Comparison of ENCODE assay signal across 37 cellular contexts in the genomic region with DNA sequence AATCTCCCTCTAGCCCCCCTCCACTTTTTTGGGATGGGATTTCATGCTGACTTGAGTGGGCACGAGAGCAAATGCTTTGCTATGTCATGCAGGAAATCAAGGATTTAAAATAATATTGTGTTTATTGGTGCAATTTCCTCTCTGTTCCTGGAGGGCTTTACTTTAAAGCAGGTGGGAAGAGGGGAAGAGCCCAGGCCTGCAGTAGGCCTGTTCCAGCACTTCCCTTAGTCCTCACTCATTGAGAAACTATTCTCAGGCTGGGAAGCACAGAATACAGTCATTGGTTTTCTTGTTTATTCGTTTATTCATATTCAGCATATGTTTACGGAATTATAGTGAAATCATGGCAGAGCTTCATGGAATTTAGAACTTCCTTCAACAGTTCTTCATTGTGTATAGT. TPM values are rescaled to one million over a fixed set of nuclear protein-coding genes. Genes with fewer than 3 reads are reported as not detected.
"Had no signal": no experiment of that assay in that cellular context is flagged by ENCODE, and none has a peak within 500 bp of the region (broad histone marks: within the 10 kb centered on the region; RNA-seq: fewer than 3 reads in every experiment).

No MANE protein-coding gene starts in this region.

- H3K36me3 ChIP-seq: adrenal gland, brain microvascular endothelial cell, breast epithelium, cardiac muscle cell had no signal

- H3K9me3 ChIP-seq: adrenal gland, body of pancreas, breast epithelium had no signal

- FAIRE-seq: astrocyte, TTC549 had no signal

- ATAC-seq: activated CD8-positive, alpha-beta T cell treated with anti-CD3 and anti-CD28 coated beads for 36 hours; activated naive CD4-positive, alpha-beta T cell treated with anti-CD3 and anti-CD28 coated beads, Interleukin-2, amount 50 U/mL, for 72 hours; activated T-cell treated with anti-CD3 and anti-CD28 coated beads, Interleukin-2, amount 50 U/mL, for 4 hours; activated T-cell treated with anti-CD3 and anti-CD28 coated beads, Interleukin-2, amount 50 U/mL, for 72 hours; activated T-helper 17 cell treated with anti-CD3 and anti-CD28 coated beads, Interleukin-2, amount 50 U/mL, for 72 hours; body of pancreas had no signal

- H3K4me3 ChIP-seq: adrenal gland, body of pancreas, breast epithelium, cardiac muscle cell had no signal

- H3K4me1 ChIP-seq: adrenal gland, body of pancreas, breast epithelium had no signal

- H3K27ac ChIP-seq: adrenal gland, body of pancreas, brain microvascular endothelial cell, breast epithelium, cardiac muscle cell, VCaP had no signal

- DNase-seq: activated B cell treated with CpG ODN at 0.5 μM for 24 hours; activated CD4-positive, alpha-beta memory T cell treated with anti-CD3 and anti-CD28 coated beads for 36 hours; activated CD4-positive, alpha-beta T cell treated with anti-CD3 and anti-CD28 coated beads for 4 hours; activated CD4-positive, alpha-beta T cell treated with anti-CD3 and anti-CD28 coated beads, Interleukin-2, amount 10 ng/mL, durations not matched to agents 24 days and 14 days; activated CD4-positive, alpha-beta T cell treated with anti-CD3 and anti-CD28 coated beads, Interleukin-2, amount 50 U/mL, for 1 hour; activated CD4-positive, alpha-beta T cell treated with anti-CD3 and anti-CD28 coated beads, Interleukin-2, amount 50 U/mL, for 4 hours; activated CD4-positive, CD25-positive, alpha-beta regulatory T cell treated with anti-CD3 and anti-CD28 coated beads, Interleukin-2, amount 50 U/mL, for 72 hours; activated CD8-positive, alpha-beta memory T cell treated with anti-CD3 and anti-CD28 coated beads, Interleukin-2, amount 50 U/mL, for 4 hours; activated CD8-positive, alpha-beta T cell treated with anti-CD3 and anti-CD28 coated beads for 36 hours; activated effector memory CD4-positive, alpha-beta T cell treated with anti-CD3 and anti-CD28 coated beads, Interleukin-2, amount 50 U/mL, for 16 hours; activated gamma-delta T cell treated with Interleukin-2 at 50 U/mL for 16 hours; activated naive CD4-positive, alpha-beta T cell; activated naive CD4-positive, alpha-beta T cell treated with anti-CD3 and anti-CD28 coated beads for 36 hours; activated naive CD4-positive, alpha-beta T cell treated with anti-CD3 and anti-CD28 coated beads, Interleukin-2, amount 50 U/mL, for 16 hours; activated naive CD8-positive, alpha-beta T cell treated with anti-CD3 and anti-CD28 coated beads for 36 hours; activated T-cell treated with anti-CD3 and anti-CD28 coated beads for 4 hours; activated T-cell treated with anti-CD3 and anti-CD28 coated beads, Interleukin-2, amount 50 U/mL, for 1 hour; activated T-cell treated with anti-CD3 and anti-CD28 coated beads, Interleukin-2, amount 50 U/mL, for 4 hours; activated T-cell treated with anti-CD3 and anti-CD28 coated beads, Interleukin-2, amount 50 U/mL, for 72 hours; adrenal gland; amniotic stem cell; aorta; body of pancreas; brain microvascular endothelial cell; caudate nucleus; cerebellar nuclear complex; T-helper 2 cell; T-helper 9 cell had no signal

- H3K27me3 ChIP-seq: body of pancreas, brain microvascular endothelial cell, breast epithelium, cardiac muscle cell had no signal

RNA-seq across cellular contexts. Expression of gene SPSB4, which starts 41.7 kb away (rescaled TPM):
- total RNA-seq: activated B cell treated with CpG ODN at 0.5 μM for 24 hours; activated CD4-positive, alpha-beta memory T cell treated with anti-CD3 and anti-CD28 coated beads for 36 hours; activated CD4-positive, alpha-beta T cell treated with anti-CD3 and anti-CD28 coated beads, Interleukin-2, amount 10 ng/mL, durations not matched to agents 24 days and 14 days; activated CD8-positive, alpha-beta memory T cell treated with anti-CD3 and anti-CD28 coated beads for 36 hours; activated CD8-positive, alpha-beta T cell treated with anti-CD3 and anti-CD28 coated beads for 36 hours; activated naive CD4-positive, alpha-beta T cell treated with anti-CD3 and anti-CD28 coated beads for 36 hours; activated naive CD4-positive, alpha-beta T cell treated with anti-CD3 and anti-CD28 coated beads, Interleukin-2, amount 50 U/mL, for 72 hours; activated naive CD8-positive, alpha-beta T cell treated with anti-CD3 and anti-CD28 coated beads for 36 hours; activated T-cell treated with anti-CD3 and anti-CD28 coated beads, Interleukin-2, amount 50 U/mL, for 4 hours; activated T-cell treated with anti-CD3 and anti-CD28 coated beads, Interleukin-2, amount 50 U/mL, for 72 hours; activated T-helper 1 cell treated with anti-CD3 and anti-CD28 coated beads, Interleukin-12 subunit alpha, Interleukin-12 subunit beta, Interleukin-2, Interleukin-4 antibody, amounts not matched to agents 30 ng/mL and 10 ng/mL and 1 ng/mL, durations not matched to agents 14 hours and 24 hours and 36 hours; activated T-helper 17 cell treated with anti-CD3 and anti-CD28 coated beads, Interleukin-2, amount 50 U/mL, for 72 hours had no signal
